Comparison of ENCODE assay signal across 12 cellular contexts in the genomic region with DNA sequence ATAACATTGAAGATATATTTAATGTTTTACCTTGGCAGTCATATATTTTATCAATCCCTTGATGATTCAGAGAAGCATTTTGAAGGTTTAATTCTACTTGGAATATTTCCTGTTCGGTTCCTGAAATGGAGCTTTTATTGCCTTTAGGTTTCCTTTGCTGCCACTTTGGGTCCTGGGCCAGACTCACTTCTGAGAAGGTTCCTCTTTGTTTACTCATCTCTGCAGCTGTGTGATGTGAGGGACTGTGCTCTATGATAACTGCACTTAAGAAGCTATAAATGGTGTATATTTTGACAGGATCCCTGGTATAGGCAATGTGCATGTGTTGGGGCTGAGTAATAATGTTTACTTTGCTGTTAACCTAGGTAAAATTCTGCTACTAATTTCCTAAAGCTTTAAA. TPM values are rescaled to one million over a fixed set of nuclear protein-coding genes. Genes with fewer than 3 reads are reported as not detected.
DNase-seq lines count a peak whose midpoint lies in the region; ATAC-seq, FAIRE-seq and TF ChIP-seq lines count a peak whose summit lies in the region.
"Not testable (repeated sequence)": the region's sequence is repeated elsewhere in the genome, so short reads cannot be mapped to it uniquely, and the experiment has no call there.
"Had no signal": no experiment of that assay in that cellular context is flagged by ENCODE, and none has a peak within 500 bp of the region (broad histone marks: within the 10 kb centered on the region; RNA-seq: fewer than 3 reads in every experiment).

A gene (minus strand): TSS at position 262 of the 400 bp plus-strand sequence. CDS start 45 bp downstream, at position 217.

- peak within 1 kb of the TSS; percentile 44 to 84 (median 68) for H3K4me3 Mint-ChIP-seq in CD8-positive, alpha-beta memory T cell
- peak within 1 kb of the TSS; percentile 48 to 79 for H3K4me3 Mint-ChIP-seq in activated T-cell treated with anti-CD3 and anti-CD28 coated beads, Interleukin-2, amount 50 U/mL, for 72 hours
- H3K4me3 Mint-ChIP-seq in stimulated activated naive CD8-positive, alpha-beta T cell treated with anti-CD3 and anti-CD28 coated beads, Interleukin-15, amount 100 ng/mL, for 72 hours: peak within 1 kb of the TSS; percentile 59 to 78

- not testable (repeated sequence) for H4K20me1 ChIP-seq in mammary epithelial cell (ENCODE audit: insufficient read depth, low read length)

- not testable (repeated sequence) for TF ChIP-seq CTCF in mammary epithelial cell (conservative IDR thresholded peaks at IDR 0.05 in 1 of 2, IDR thresholded peaks at IDR 0.05 in 1 of 2; ENCODE audit: extremely low read depth in 1 of 2, insufficient read depth in 1 of 2, low read depth in 1 of 2, low read length in 2 of 2)

- not testable (repeated sequence) for BruUV-seq in mammary epithelial cell (replicated peaks; lab: Mats Ljungman, UMichigan)

- dilution Hi-C loops in mammary epithelial cell (cut with HindIII; ENCODE audit: low sequenced_read_pairs): not testable (repeated sequence)

- DNase-seq in CD8-positive, alpha-beta memory T cell; activated T-cell treated with anti-CD3 and anti-CD28 coated beads, Interleukin-2, amount 50 U/mL, for 72 hours; stimulated activated naive CD8-positive, alpha-beta T cell treated with anti-CD3 and anti-CD28 coated beads, Interleukin-15, amount 100 ng/mL, for 72 hours: not testable (repeated sequence)
- DNase-seq in HCEC 1CT: peak; percentile 43
- peak; percentile 49 for DNase-seq in NCI-H146 (lab: John Stamatoyannopoulos, UW)
- DNase-seq in RCC 7860 (ENCODE audit: low spot score): peak; percentile 3
- peak; percentile 17 for DNase-seq in mammary epithelial cell
- peak; percentile 38 for DNase-seq in iris pigment epithelial cell (ENCODE audit: low read depth)

- H3K36me3 ChIP-seq in CD8-positive, alpha-beta memory T cell (ENCODE audit: insufficient read depth, low read length); mammary epithelial cell (ENCODE audit: insufficient read depth, low read length): not testable (repeated sequence)

- ATAC-seq in activated T-cell treated with anti-CD3 and anti-CD28 coated beads, Interleukin-2, amount 50 U/mL, for 72 hours (replicated peaks in 1 of 2): peak in 1 of 2 donors; percentile 46
- ATAC-seq in stimulated activated naive CD8-positive, alpha-beta T cell treated with anti-CD3 and anti-CD28 coated beads, Interleukin-15, amount 100 ng/mL, for 72 hours: peak; percentile 62

- not testable (repeated sequence) for FAIRE-seq in RCC 7860 (lab: Jason Lieb, UNC)

- H3K27ac ChIP-seq in CD8-positive, alpha-beta memory T cell (ENCODE audit: low read depth, low read length); mammary epithelial cell (ENCODE audit: insufficient read depth, low read depth, low read length): not testable (repeated sequence)

- H3K9ac ChIP-seq in mammary epithelial cell (ENCODE audit: insufficient read depth, low read length): not testable (repeated sequence)

- H3K9me3 ChIP-seq in CD8-positive, alpha-beta memory T cell (ENCODE audit: low read length); mammary epithelial cell (replicated peaks; ENCODE audit: insufficient read depth, low read length): not testable (repeated sequence)

- H3K4me1 Mint-ChIP-seq in CD8-positive, alpha-beta memory T cell; activated T-cell treated with anti-CD3 and anti-CD28 coated beads, Interleukin-2, amount 50 U/mL, for 72 hours (ENCODE audit: low read depth); stimulated activated naive CD8-positive, alpha-beta T cell treated with anti-CD3 and anti-CD28 coated beads, Interleukin-15, amount 100 ng/mL, for 72 hours: not testable (repeated sequence)

- not testable (repeated sequence) for H2AFZ ChIP-seq in mammary epithelial cell (ENCODE audit: low read depth, low read length)

- POLR2A ChIA-PET in CD8-positive, alpha-beta memory T cell (lab: Charles Lee): not testable (repeated sequence)

- not testable (repeated sequence) for H3K4me2 ChIP-seq in mammary epithelial cell (ENCODE audit: insufficient read depth, low read depth, low read length)

- intact Hi-C loops in mammary epithelial cell (cut with micrococcal nuclease): loop anchor here (2.0 kb wide), 1 partner anchor 26 kb away; no protein-coding TSS in a partner anchor

- H3K27me3 Mint-ChIP-seq in CD8-positive, alpha-beta memory T cell; activated T-cell treated with anti-CD3 and anti-CD28 coated beads, Interleukin-2, amount 50 U/mL, for 72 hours (ENCODE audit: low read depth); stimulated activated naive CD8-positive, alpha-beta T cell treated with anti-CD3 and anti-CD28 coated beads, Interleukin-15, amount 100 ng/mL, for 72 hours: not testable (repeated sequence)

- CTCF ChIA-PET in CD8-positive, alpha-beta memory T cell (lab: Charles Lee): not testable (repeated sequence)
- CTCF ChIA-PET in mammary epithelial cell (lab: Charles Lee; ENCODE audit: low non-redundant PET): interaction anchor here (0.7 kb wide), 1 partner anchor 53 kb away, joined by 4 read pairs; no protein-coding TSS in a partner anchor

- H3K79me2 ChIP-seq in mammary epithelial cell (ENCODE audit: insufficient read depth, low read length): not testable (repeated sequence)

- not testable (repeated sequence) for H3K36me3 Mint-ChIP-seq in CD8-positive, alpha-beta memory T cell; activated T-cell treated with anti-CD3 and anti-CD28 coated beads, Interleukin-2, amount 50 U/mL, for 72 hours (ENCODE audit: insufficient read depth in 2 of 2)

- 30% methylated on average over 1 of the region's 1 CpG for WGBS in mammary epithelial cell (ENCODE audit: low coverage, missing lambda C conversion rate)

- H3K27me3 ChIP-seq in CD8-positive, alpha-beta memory T cell (ENCODE audit: insufficient read depth, low read length, poor library complexity, severe bottlenecking); mammary epithelial cell (ENCODE audit: insufficient read depth, low read length): not testable (repeated sequence)

- peak within 1 kb of the TSS in 2 of 8 donors; percentile 10 to 51 for H3K27ac Mint-ChIP-seq in CD8-positive, alpha-beta memory T cell
- peak within 1 kb of the TSS; percentile 70 for H3K27ac Mint-ChIP-seq in activated T-cell treated with anti-CD3 and anti-CD28 coated beads, Interleukin-2, amount 50 U/mL, for 72 hours
- H3K27ac Mint-ChIP-seq in stimulated activated naive CD8-positive, alpha-beta T cell treated with anti-CD3 and anti-CD28 coated beads, Interleukin-15, amount 100 ng/mL, for 72 hours: peak within 1 kb of the TSS; percentile 12 to 84

- in situ Hi-C loops in mammary epithelial cell (cut with MboI; ENCODE audit: low sequenced_read_pairs in 2 of 2): not testable (repeated sequence)

- not testable (repeated sequence) for H3K4me3 ChIP-seq in CD8-positive, alpha-beta memory T cell (ENCODE audit: low read length); mammary epithelial cell (replicated peaks in 1 of 3; ENCODE audit: insufficient read depth in 1 of 3, low read depth in 2 of 3, low read length in 3 of 3)

- not testable (repeated sequence) for H3K9me3 Mint-ChIP-seq in CD8-positive, alpha-beta memory T cell; activated T-cell treated with anti-CD3 and anti-CD28 coated beads, Interleukin-2, amount 50 U/mL, for 72 hours; stimulated activated naive CD8-positive, alpha-beta T cell treated with anti-CD3 and anti-CD28 coated beads, Interleukin-15, amount 100 ng/mL, for 72 hours

- H3K4me1 ChIP-seq in CD8-positive, alpha-beta memory T cell (ENCODE audit: insufficient read depth, low read length); mammary epithelial cell (ENCODE audit: insufficient read depth, low read length): not testable (repeated sequence)

RNA-seq across cellular contexts. Expression of the gene that starts here (rescaled TPM):
- 1 to 10 TPM; 3.0 to 3.2 TPM for total RNA-seq in CD8-positive, alpha-beta memory T cell
- polyA plus RNA-seq in CD8-positive, alpha-beta memory T cell: 7.1 TPM
- total RNA-seq in activated T-cell treated with anti-CD3 and anti-CD28 coated beads, Interleukin-2, amount 50 U/mL, for 72 hours: 1 to 10 TPM; 2.5 to 2.8 TPM
- not detected for total RNA-seq in mammary epithelial cell
- polyA plus RNA-seq in mammary epithelial cell: not detected
- polyA minus RNA-seq in mammary epithelial cell: not detected
- total RNA-seq: CD4-positive, CD25-positive, alpha-beta regulatory T cell; G401; glomerular endothelial cell; suprapubic skin had no signal
- polyA plus RNA-seq: CD4-positive, CD25-positive, alpha-beta regulatory T cell had no signal

Comparison
In these comparisons a context has a peak if more than half of its experiments do, and no peak if none do; other contexts are left out.
1. Peak in DNase-seq in mammary epithelial cell; RNA of the gene not detected or under 1 TPM.